Comparison of ENCODE assay signal across 18 cellular contexts in genomic region chr16:15766918-15767317, GRCh38.
DNase-seq lines count a peak whose midpoint lies in the region; ATAC-seq and TF ChIP-seq lines count a peak whose summit lies in the region.
"Had no signal": no experiment of that assay in that cellular context is flagged by ENCODE, and none has a peak within 500 bp of the region (broad histone marks: within the 10 kb centered on the region; RNA-seq: fewer than 3 reads in every experiment).

No MANE protein-coding gene starts in this region.

- CTCF ChIA-PET in HEK293 (lab: Yijun Ruan, JAX), result interaction anchor here (0.6 to 1.4 kb wide), 4 partner anchors 21 to 360 kb away, joined by 3 to 6 read pairs (median 4); no protein-coding TSS in a partner anchor

- peaks cover 11% of the 10 kb centered on the region for H3K27me3 Mint-ChIP-seq in neural crest cell (ENCODE audit: low read depth)

- H3K4me3 ChIP-seq in HEK293 (ENCODE audit: low read depth, low read length) (no peak overlapping the region), esophagus muscularis mucosa (no peak overlapping the region), tibial artery (no peak overlapping the region)
- H3K4me3 ChIP-seq: BLaER1 treated with 17β-estradiol and CSF1 and Interleukin-3, amounts not matched to agents 10 nM and 100 nM had no signal

- no peaks in the 10 kb centered on the region for H3K36me3 ChIP-seq in HEK293 (ENCODE audit: control insufficient read depth in 2 of 2, insufficient read depth in 1 of 2, low read length in 2 of 2)
- H3K36me3 ChIP-seq in esophagus muscularis mucosa, result peaks cover 0 to 97% (median 60%) of the 10 kb centered on the region in 4 donors
- H3K36me3 ChIP-seq in tibial artery, result peaks cover 93 to 97% (median 94%) of the 10 kb centered on the region in 3 donors
- H3K36me3 ChIP-seq: BLaER1 treated with 17β-estradiol and CSF1 and Interleukin-3, amounts not matched to agents 10 nM and 100 nM had no signal

- TF ChIP-seq POLR2A in esophagus muscularis mucosa (IDR thresholded peaks at IDR 0.05; ENCODE audit: low read depth), result no peak

- ATAC-seq in HG03139 (IDR thresholded peaks at IDR 0.05; ENCODE audit: unreplicated experiment), result no peak
- ATAC-seq: CD8-positive, alpha-beta T cell had no signal

- no peak for TF ChIP-seq EP300 in esophagus muscularis mucosa (IDR thresholded peaks at IDR 0.05)

- WGBS in esophagus muscularis mucosa, result 77% methylated on average over 5 of the region's 5 CpGs

- H3K27me3 ChIP-seq in esophagus muscularis mucosa (no peaks in the 10 kb centered on the region), tibial artery (no peaks in the 10 kb centered on the region)
- H3K27me3 ChIP-seq: BLaER1 treated with 17β-estradiol and CSF1 and Interleukin-3, amounts not matched to agents 10 nM and 100 nM had no signal

- H3K9me3 ChIP-seq in HEK293 (ENCODE audit: control insufficient read depth, insufficient read depth, low read depth, low read length) (no peaks in the 10 kb centered on the region), esophagus muscularis mucosa (no peaks in the 10 kb centered on the region), tibial artery (no peaks in the 10 kb centered on the region)

- H3K9me3 Mint-ChIP-seq in neural crest cell, result peaks cover 3% of the 10 kb centered on the region
- H3K9me3 Mint-ChIP-seq: CD8-positive, alpha-beta T cell had no signal

- H3K27ac ChIP-seq in HEK293 (ENCODE audit: extremely low read depth, low read depth, low read length), result no peak overlapping the region
- peak overlapping the region; percentile 63 to 77 (median 74) for H3K27ac ChIP-seq in esophagus muscularis mucosa (replicated peaks in 1 of 4)
- H3K27ac ChIP-seq in tibial artery, result peak overlapping the region; percentile 53 to 74
- H3K27ac ChIP-seq: BLaER1 treated with 17β-estradiol and CSF1 and Interleukin-3, amounts not matched to agents 10 nM and 100 nM; HL-60 had no signal

- DNase-seq in esophagus muscularis mucosa (ENCODE audit: extremely low spot score), result no peak
- no peak for DNase-seq in neural crest cell (ENCODE audit: low read depth, low spot score)
- DNase-seq in tibial artery, result no peak
- DNase-seq in stimulated activated CD8-positive, alpha-beta memory T cell treated with anti-CD3 and anti-CD28 coated beads, Interleukin-4, amount 100 ng/mL, for 48 hours, result no peak
- DNase-seq in AG20443 (ENCODE audit: low spot score), result no peak
- DNase-seq: 8988T; Calu3; CD8-positive, alpha-beta T cell; DMS79 treated with DMSO at 0.1 percent for 48 hours; GF-D8; GOT3; H7; IMR-90 had no signal

- intact Hi-C loops in esophagus muscularis mucosa (cut with DNase I) (loop anchor here (10.0 kb wide), 2 partner anchors 358 to 428 kb away; no protein-coding TSS in a partner anchor), tibial artery (cut with DNase I; ENCODE audit: low total_unique reads) (loop anchor here (10.0 kb wide), 1 partner anchor 358 kb away; no protein-coding TSS in a partner anchor)

- H3K36me3 Mint-ChIP-seq in neural crest cell (ENCODE audit: low read depth), result no peaks in the 10 kb centered on the region
- H3K36me3 Mint-ChIP-seq: CD8-positive, alpha-beta T cell had no signal

- peaks cover 7% of the 10 kb centered on the region for H3K4me1 Mint-ChIP-seq in neural crest cell

- TF ChIP-seq CTCF in HEK293 (tag by site-specific recombination; IDR thresholded peaks at IDR 0.05) (no peak), esophagus muscularis mucosa (IDR thresholded peaks at IDR 0.05) (no peak), neural crest cell (conservative IDR thresholded peaks at IDR 0.05) (no peak), tibial artery (IDR thresholded peaks at IDR 0.05) (no peak)

- H3K4me3 Mint-ChIP-seq in neural crest cell, result no peak overlapping the region
- H3K4me3 Mint-ChIP-seq: B cell; CD8-positive, alpha-beta T cell had no signal

- POLR2A ChIA-PET in HEK293 (lab: Yijun Ruan, JAX), result no interaction called here

- H3K27ac Mint-ChIP-seq in neural crest cell (ENCODE audit: unreplicated experiment), result peak overlapping the region; percentile 25
- H3K27ac Mint-ChIP-seq: B cell; CD8-positive, alpha-beta T cell had no signal

- H3K4me1 ChIP-seq in HEK293 (ENCODE audit: control insufficient read depth, insufficient read depth, low read length) (no peaks in the 10 kb centered on the region), esophagus muscularis mucosa (peaks cover 0 to 98% (median 91%) of the 10 kb centered on the region in 4 donors), tibial artery (peaks cover 0 to 64% (median 18%) of the 10 kb centered on the region in 4 donors)

TF ChIP-seq in HEK293, 187 proteins besides CTCF, POLR2A, EP300 and RAD21:
- TF ChIP-seq ZNF548 (tag by site-specific recombination; IDR thresholded peaks at IDR 0.05), result peak; percentile 24; the same call in 1 of the 2 replicates
- peak; percentile 85 for TF ChIP-seq ZNF366 (tag by site-specific recombination; conservative IDR thresholded peaks at IDR 0.05)
- no peak for TF ChIP-seq ZBTB20 (tag by site-specific recombination; IDR thresholded peaks at IDR 0.05)
